37 cellular contexts compared by ENCODE assay signal in genomic region chr6:87375315-87375714, GRCh38. TPM values are rescaled to one million over a fixed set of nuclear protein-coding genes. Genes with fewer than 3 reads are reported as not detected.
"Had no signal": no experiment of that assay in that cellular context is flagged by ENCODE, and none has a peak within 500 bp of the region (broad histone marks: within the 10 kb centered on the region; RNA-seq: fewer than 3 reads in every experiment).

No MANE protein-coding gene starts in this region.

- H3K27ac Mint-ChIP-seq: activated CD4-positive, alpha-beta memory T cell treated with anti-CD3 and anti-CD28 coated beads, Interleukin-2, amount 10 ng/mL, durations not matched to agents 7 days and 5 days; activated CD8-positive, alpha-beta memory T cell treated with anti-CD3 and anti-CD28 coated beads, Interleukin-2, amount 10 ng/mL, durations not matched to agents 7 days and 5 days; activated naive CD8-positive, alpha-beta T cell treated with anti-CD3 and anti-CD28 coated beads for 36 hours; activated T-helper 17 cell treated with anti-CD3 and anti-CD28 coated beads, Interleukin-2, amount 50 U/mL, for 72 hours had no signal

- H3K4me1 Mint-ChIP-seq: activated CD4-positive, alpha-beta memory T cell treated with anti-CD3 and anti-CD28 coated beads, Interleukin-2, amount 10 ng/mL, durations not matched to agents 7 days and 5 days; activated T-helper 17 cell treated with anti-CD3 and anti-CD28 coated beads, Interleukin-2, amount 50 U/mL, for 72 hours had no signal

- H3K36me3 ChIP-seq: brain microvascular endothelial cell, MG63, SJCRH30, WERI-Rb-1 had no signal

- H3K9me3 ChIP-seq: MG63, SJCRH30 had no signal

- H3K27ac ChIP-seq: brain microvascular endothelial cell, SJCRH30, SK-N-MC, WERI-Rb-1 had no signal

- H3K4me3 ChIP-seq: MG63, SJCRH30, SK-N-MC had no signal

- H3K27me3 ChIP-seq: brain microvascular endothelial cell, MG63, SJCRH30 had no signal

- H3K4me1 ChIP-seq: SJCRH30 had no signal

- DNase-seq: activated CD4-positive, alpha-beta memory T cell treated with anti-CD3 and anti-CD28 coated beads, Interleukin-2, amount 10 ng/mL, durations not matched to agents 7 days and 5 days; activated CD4-positive, alpha-beta T cell treated with anti-CD3 and anti-CD28 coated beads for 1 hour; activated CD4-positive, alpha-beta T cell treated with anti-CD3 and anti-CD28 coated beads for 48 hours; activated CD4-positive, CD25-positive, alpha-beta regulatory T cell; activated CD8-positive, alpha-beta memory T cell treated with anti-CD3 and anti-CD28 coated beads for 24 hours; activated CD8-positive, alpha-beta memory T cell treated with anti-CD3 and anti-CD28 coated beads, Interleukin-2, amount 10 ng/mL, durations not matched to agents 7 days and 5 days; activated CD8-positive, alpha-beta memory T cell treated with anti-CD3 and anti-CD28 coated beads, Interleukin-2, amount 50 U/mL, for 48 hours; activated effector memory CD4-positive, alpha-beta T cell treated with anti-CD3 and anti-CD28 coated beads, Interleukin-2, amount 50 U/mL, for 16 hours; activated naive CD4-positive, alpha-beta T cell; activated naive CD4-positive, alpha-beta T cell treated with anti-CD3 and anti-CD28 coated beads, Interleukin-2, amount 50 U/mL, for 16 hours; activated naive CD8-positive, alpha-beta T cell treated with anti-CD3 and anti-CD28 coated beads for 36 hours; activated T-cell treated with anti-CD3 and anti-CD28 coated beads, Interleukin-2, amount 50 U/mL, for 48 hours; amniotic stem cell; aorta; brain microvascular endothelial cell; Kasumi-1; KG1; MG63; NCI-H1048; NCI-H146; NCI-H187; NCI-H2029 treated with DMSO at 0.1 percent for 48 hours; NCI-H2107; NCI-H510A; NCI-H526; NCI-H748 treated with DMSO at 0.1 percent for 48 hours; NK-92 treated with Interleukin-12 subunit alpha and Interleukin-12 subunit beta, amount 100 ng/mL, for 24 hours; PC-3; SHP77; SJCRH30; T1000; WERI-Rb-1 had no signal

- H3K9me3 Mint-ChIP-seq: activated CD4-positive, alpha-beta memory T cell treated with anti-CD3 and anti-CD28 coated beads, Interleukin-2, amount 10 ng/mL, durations not matched to agents 7 days and 5 days; activated naive CD8-positive, alpha-beta T cell treated with anti-CD3 and anti-CD28 coated beads for 36 hours; activated T-helper 17 cell treated with anti-CD3 and anti-CD28 coated beads, Interleukin-2, amount 50 U/mL, for 72 hours had no signal

- H3K4me3 Mint-ChIP-seq: activated CD4-positive, alpha-beta memory T cell treated with anti-CD3 and anti-CD28 coated beads, Interleukin-2, amount 10 ng/mL, durations not matched to agents 7 days and 5 days; activated CD8-positive, alpha-beta memory T cell treated with anti-CD3 and anti-CD28 coated beads, Interleukin-2, amount 10 ng/mL, durations not matched to agents 7 days and 5 days; activated naive CD8-positive, alpha-beta T cell treated with anti-CD3 and anti-CD28 coated beads for 36 hours; activated T-helper 17 cell treated with anti-CD3 and anti-CD28 coated beads, Interleukin-2, amount 50 U/mL, for 72 hours had no signal

- H3K27me3 Mint-ChIP-seq: activated CD4-positive, alpha-beta memory T cell treated with anti-CD3 and anti-CD28 coated beads, Interleukin-2, amount 10 ng/mL, durations not matched to agents 7 days and 5 days; activated CD8-positive, alpha-beta memory T cell treated with anti-CD3 and anti-CD28 coated beads, Interleukin-2, amount 10 ng/mL, durations not matched to agents 7 days and 5 days; activated naive CD8-positive, alpha-beta T cell treated with anti-CD3 and anti-CD28 coated beads for 36 hours; activated T-helper 17 cell treated with anti-CD3 and anti-CD28 coated beads, Interleukin-2, amount 50 U/mL, for 72 hours had no signal

- ATAC-seq: activated CD8-positive, alpha-beta memory T cell treated with anti-CD3 and anti-CD28 coated beads, Interleukin-2, amount 10 ng/mL, durations not matched to agents 7 days and 5 days; activated T-helper 17 cell treated with anti-CD3 and anti-CD28 coated beads, Interleukin-2, amount 50 U/mL, for 72 hours; PC-3 had no signal

RNA-seq across cellular contexts. Expression of gene CFAP206, which starts 32.5 kb away (rescaled TPM):
- total RNA-seq: activated CD4-positive, alpha-beta memory T cell treated with anti-CD3 and anti-CD28 coated beads, Interleukin-2, amount 10 ng/mL, durations not matched to agents 7 days and 5 days; activated CD8-positive, alpha-beta memory T cell treated with anti-CD3 and anti-CD28 coated beads, Interleukin-2, amount 10 ng/mL, durations not matched to agents 7 days and 5 days; activated naive CD8-positive, alpha-beta T cell treated with anti-CD3 and anti-CD28 coated beads for 36 hours; activated T-helper 17 cell treated with anti-CD3 and anti-CD28 coated beads, Interleukin-2, amount 50 U/mL, for 72 hours; cardiac septum; T-helper 1 cell treated with Interleukin-12 subunit alpha and Interleukin-12 subunit beta and Interleukin-4 antibody, amounts not matched to agents 30 ng/mL and 1 ng/mL, for 36 hours; T-helper 2 cell treated with Interferon-gamma antibody and Interleukin-4, amounts not matched to agents 100 ng/mL and 5 ng/mL, for 36 hours had no signal

RNA-seq across cellular contexts. Expression of gene GJB7, which starts 46.2 kb away (rescaled TPM):
- total RNA-seq: activated CD4-positive, alpha-beta memory T cell treated with anti-CD3 and anti-CD28 coated beads, Interleukin-2, amount 10 ng/mL, durations not matched to agents 7 days and 5 days; activated CD8-positive, alpha-beta memory T cell treated with anti-CD3 and anti-CD28 coated beads, Interleukin-2, amount 10 ng/mL, durations not matched to agents 7 days and 5 days; activated naive CD8-positive, alpha-beta T cell treated with anti-CD3 and anti-CD28 coated beads for 36 hours; activated T-helper 17 cell treated with anti-CD3 and anti-CD28 coated beads, Interleukin-2, amount 50 U/mL, for 72 hours; aorta; cardiac septum; SJCRH30; T-helper 1 cell treated with Interleukin-12 subunit alpha and Interleukin-12 subunit beta and Interleukin-4 antibody, amounts not matched to agents 30 ng/mL and 1 ng/mL, for 36 hours; T-helper 2 cell treated with Interferon-gamma antibody and Interleukin-4, amounts not matched to agents 100 ng/mL and 5 ng/mL, for 36 hours had no signal
- polyA plus RNA-seq: aorta had no signal
